Comparison of ENCODE assay signal across 10 cellular contexts in genomic region chr16:56422896-56423441, GRCh38. TPM values are rescaled to one million over a fixed set of nuclear protein-coding genes. Genes with fewer than 3 reads are reported as not detected.
DNase-seq lines count a peak whose midpoint lies in the region; ATAC-seq and TF ChIP-seq lines count a peak whose summit lies in the region.
"Had no signal": no experiment of that assay in that cellular context is flagged by ENCODE, and none has a peak within 500 bp of the region (broad histone marks: within the 10 kb centered on the region; RNA-seq: fewer than 3 reads in every experiment).

No MANE protein-coding gene starts in this region.

- H3K4me3 ChIP-seq in GM12864 (ENCODE audit: low read depth, low read length), result peak overlapping the region; percentile 36
- peak overlapping the region in 36 of 59 donors; percentile 20 to 95 (median 80) for H3K4me3 ChIP-seq in dorsolateral prefrontal cortex
- H3K4me3 ChIP-seq: thyroid gland had no signal

- intact Hi-C loops in dorsolateral prefrontal cortex (cut with DNase I), result loop anchor here in 1 of 2 donors (10.0 kb wide), 1 partner anchor 182 kb away; the partner anchor contains the start of gene MT2A

- no peak for TF ChIP-seq CTCF in GM12864 (IDR thresholded peaks at IDR 0.05; ENCODE audit: low read depth, low read length, missing control alignments)
- TF ChIP-seq CTCF in dorsolateral prefrontal cortex (IDR thresholded peaks at IDR 0.05 in 54 of 56, conservative IDR thresholded peaks at IDR 0.05 in 2 of 56; ENCODE audit: low read depth in 1 of 56, partially characterized antibody in 56 of 56), result no peak

- no peak for ATAC-seq in GM19351 (IDR thresholded peaks at IDR 0.05; ENCODE audit: unreplicated experiment)

- H3K27me3 ChIP-seq in dorsolateral prefrontal cortex, result no peaks in the 10 kb centered on the region
- H3K27me3 ChIP-seq: thyroid gland had no signal

- DNase-seq in GM12864 (ENCODE audit: low read depth) (no peak), NAMALWA (ENCODE audit: low spot score) (peak; percentile 79), dorsolateral prefrontal cortex (no peak), pons (ENCODE audit: low spot score) (peak; percentile 43), NOMO-1 treated with DMSO at 0.1 percent for 48 hours (lab: John Stamatoyannopoulos, UW; ENCODE audit: unreplicated experiment) (no peak), nucleus accumbens (lab: John Stamatoyannopoulos, UW) (no peak), 8988T (no peak)
- DNase-seq: cerebellar nuclear complex, thyroid gland had no signal

- peak overlapping the region in 28 of 59 donors; percentile 0 to 95 (median 38) for H3K27ac ChIP-seq in dorsolateral prefrontal cortex
- H3K27ac ChIP-seq: thyroid gland had no signal

RNA-seq across cellular contexts. Expression of gene AMFR, which starts 2.4 kb away (rescaled TPM):
- total RNA-seq in dorsolateral prefrontal cortex, result 100 to 1,000 TPM; 103 to 208 (median 129) TPM

RNA-seq across cellular contexts. Expression of gene NUDT21, which starts 28.2 kb away (rescaled TPM):
- 100 to 1,000 TPM in 109 of 120 experiments, 10 to 100 TPM in 11; 78.4 to 168 (median 131) TPM for total RNA-seq in dorsolateral prefrontal cortex

RNA-seq across cellular contexts. Expression of gene OGFOD1, which starts 28.4 kb away (rescaled TPM):
- 10 to 100 TPM; 22.7 to 51.6 (median 35.8) TPM for total RNA-seq in dorsolateral prefrontal cortex

Comparison
In these comparisons a context has a peak if more than half of its experiments do, and no peak if none do; other contexts are left out.
1. DNase-seq: peak in NAMALWA (single experiment) and pons (single experiment); none in GM12864 (single experiment), dorsolateral prefrontal cortex (0 of 10), NOMO-1 treated with DMSO at 0.1 percent for 48 hours (single experiment), nucleus accumbens (0 of 56) and 8988T (single experiment).